Comparison of ENCODE assay signal across 8 cellular contexts in genomic region chr2:27086090-27086721, GRCh38. TPM values are rescaled to one million over a fixed set of nuclear protein-coding genes. Genes with fewer than 3 reads are reported as not detected.
DNase-seq lines count a peak whose midpoint lies in the region; TF ChIP-seq lines count a peak whose summit lies in the region.

No MANE protein-coding gene starts in this region.

- H3K9me3 ChIP-seq in H9 (ENCODE audit: control insufficient read depth, low read depth, low read length) (no peaks in the 10 kb centered on the region), Loucy (ENCODE audit: insufficient read depth, low read depth, low read length) (no peaks in the 10 kb centered on the region), stomach (no peaks in the 10 kb centered on the region)

- no peaks in the 10 kb centered on the region for H3K79me2 ChIP-seq in H9 (ENCODE audit: insufficient read depth, low read length)
- H3K79me2 ChIP-seq in Loucy (ENCODE audit: insufficient read depth, low read length), result peaks cover 21% of the 10 kb centered on the region; the same call in 1 of the 2 replicates

- peaks cover 13% of the 10 kb centered on the region for H3K23me2 ChIP-seq in H9 (ENCODE audit: insufficient read length, low read depth, low read length, poor library complexity, severe bottlenecking)

- no peaks in the 10 kb centered on the region for H3K36me3 ChIP-seq in Loucy (ENCODE audit: insufficient read depth, low read length)
- H3K36me3 ChIP-seq in stomach, result peaks cover 0 to 17% (median 6%) of the 10 kb centered on the region in 4 donors

- H3T11ph ChIP-seq in H9 (ENCODE audit: low read length), result no peak overlapping the region

- peak overlapping the region; percentile 46 for H3K18ac ChIP-seq in H9 (ENCODE audit: insufficient read length, low read depth, low read length)

- no peak overlapping the region for H3K23ac ChIP-seq in H9 (ENCODE audit: insufficient read length, low read depth, low read length)

- H3K36me3 Mint-ChIP-seq in H9 (ENCODE audit: insufficient read depth in 1 of 3, low read depth in 3 of 3) (no peaks in the 10 kb centered on the region; a peak in 1 of 7 replicates), neural crest cell (ENCODE audit: low read depth) (no peaks in the 10 kb centered on the region)

- H3K27me3 ChIP-seq in H9 (ENCODE audit: insufficient read depth, low read length) (no peaks in the 10 kb centered on the region), Loucy (ENCODE audit: insufficient read depth, low read length, poor library complexity, severe bottlenecking) (no peaks in the 10 kb centered on the region), stomach (no peaks in the 10 kb centered on the region)

- H3K4me3 ChIP-seq in Loucy (ENCODE audit: low read length, poor library complexity, severe bottlenecking) (peak overlapping the region; percentile 78), fibroblast of villous mesenchyme (ENCODE audit: low read depth, low read length) (peak overlapping the region; percentile 55), stomach (peak overlapping the region; percentile 63 to 79 (median 65))

- no peaks in the 10 kb centered on the region for H3K79me1 ChIP-seq in H9 (ENCODE audit: insufficient read depth, low read depth, low read length, poor library complexity, severe bottlenecking)

- no peak overlapping the region for H2BK20ac ChIP-seq in H9 (ENCODE audit: low read depth, low read length, poor library complexity, severe bottlenecking)

- H3K9me3 Mint-ChIP-seq in H9 (no peaks in the 10 kb centered on the region), neural crest cell (no peaks in the 10 kb centered on the region)

- H3K4me1 ChIP-seq in H9 (ENCODE audit: insufficient read depth, low read length) (no peaks in the 10 kb centered on the region), Loucy (ENCODE audit: insufficient read depth, low read length, poor library complexity, severe bottlenecking) (peaks cover 47% of the 10 kb centered on the region), stomach (peaks cover 33 to 70% (median 56%) of the 10 kb centered on the region in 4 donors)

- H3K4me3 Mint-ChIP-seq in H9 (peak overlapping the region; percentile 75 to 83), neural crest cell (peak overlapping the region; percentile 86)

- H3K27ac ChIP-seq in H9 (ENCODE audit: insufficient read length, low read depth, low read length), result no peak overlapping the region
- peak overlapping the region; percentile 83 to 92 (median 89) for H3K27ac ChIP-seq in stomach

- DNase-seq in GDM1 (lab: John Stamatoyannopoulos, UW), result peak; percentile 94
- DNase-seq in H9, result peak; percentile 96
- peak; percentile 88 to 90 for DNase-seq in SHP77 (lab: John Stamatoyannopoulos, UW)
- peak; percentile 97 for DNase-seq in activated gamma-delta T cell (lab: John Stamatoyannopoulos, UW)
- DNase-seq in fibroblast of villous mesenchyme (ENCODE audit: low read depth), result peak; percentile 91
- DNase-seq in neural crest cell (ENCODE audit: low read depth, low spot score), result peak; percentile 100
- DNase-seq in stomach, result peak; percentile 97

- H2BK5ac ChIP-seq in H9 (ENCODE audit: insufficient read length, low read length), result no peak overlapping the region

- peaks cover 7% of the 10 kb centered on the region; the same call in 1 of the 2 replicates for H3F3A ChIP-seq in Loucy (ENCODE audit: low read depth)

- H4K20me1 ChIP-seq in H9 (ENCODE audit: control insufficient read depth, insufficient read depth, insufficient read length) (no peaks in the 10 kb centered on the region), Loucy (ENCODE audit: insufficient read depth, low read length, poor library complexity, severe bottlenecking) (no peaks in the 10 kb centered on the region)

- H3K4me2 ChIP-seq in H9 (ENCODE audit: insufficient read depth, insufficient read length, low read length), result peak overlapping the region; percentile 86
- peak overlapping the region; percentile 92 for H3K4me2 ChIP-seq in Loucy (ENCODE audit: low read depth, low read length, poor library complexity, severe bottlenecking)

- no peak overlapping the region for H3K4ac ChIP-seq in H9 (ENCODE audit: low read depth, low read length)

- no peak overlapping the region for H2AFZ ChIP-seq in H9 (ENCODE audit: low read length)
- H2AFZ ChIP-seq in Loucy (ENCODE audit: low read length), result peak overlapping the region; percentile 76

- no peak overlapping the region for H4K91ac ChIP-seq in H9 (ENCODE audit: insufficient read length, low read depth, low read length)

- TF ChIP-seq POLR2A in stomach (IDR thresholded peaks at IDR 0.05), result no peak

- H3K9me2 ChIP-seq in Loucy (replicated peaks; ENCODE audit: low read depth, low read length), result no peaks in the 10 kb centered on the region

- WGBS in H9 (ENCODE audit: extremely low coverage, insufficient read length, low lambda C conversion rate), result no CpG with 5 or more reads among the region's 80 CpGs
- 0 to 1% (median 1%) methylated on average over 31 to 80 of the region's 80 CpGs for WGBS in stomach, 5 donors

- H4K8ac ChIP-seq in H9 (replicated peaks; ENCODE audit: insufficient read length, low read depth, low read length), result no peak overlapping the region

- no peak overlapping the region for H3K56ac ChIP-seq in H9 (ENCODE audit: insufficient read length, low read depth, low read length)

- no peak for TF ChIP-seq EP300 in stomach (IDR thresholded peaks at IDR 0.05)

- no peak overlapping the region for H3K27ac Mint-ChIP-seq in H9
- peak overlapping the region; percentile 67 for H3K27ac Mint-ChIP-seq in neural crest cell (ENCODE audit: unreplicated experiment)

- intact Hi-C loops in stomach (cut with DNase I; ENCODE audit: low total_unique reads), result loop anchor here (10.0 kb wide), 1 partner anchor 51 kb away; the partner anchor contains the start of gene TMEM214

- no peak overlapping the region for H4K5ac ChIP-seq in H9 (ENCODE audit: insufficient read length, low read depth, low read length)

- H3K9ac ChIP-seq in H9 (ENCODE audit: extremely low read depth, insufficient read length, low read length) (peak overlapping the region; percentile 61), Loucy (ENCODE audit: low read depth, low read length, poor library complexity, severe bottlenecking) (peak overlapping the region; percentile 79)

- no peak overlapping the region for H2BK12ac ChIP-seq in H9 (ENCODE audit: insufficient read length, low read depth, low read length)

- H2BK15ac ChIP-seq in H9 (ENCODE audit: low read depth, low read length), result no peak overlapping the region

- no peak overlapping the region for H2BK120ac ChIP-seq in H9 (ENCODE audit: low read depth, low read length, poor library complexity, severe bottlenecking)

- H3K14ac ChIP-seq in H9 (ENCODE audit: insufficient read depth, low read length), result peak overlapping the region; percentile 32; the same call in 1 of the 2 replicates

- H2AK5ac ChIP-seq in H9 (ENCODE audit: insufficient read length, low read length), result no peak overlapping the region

- peak; percentile 89 for TF ChIP-seq CTCF in H9 (conservative IDR thresholded peaks at IDR 0.05)
- peak; percentile 59 for TF ChIP-seq CTCF in Loucy (conservative IDR thresholded peaks at IDR 0.05; ENCODE audit: low read length)
- TF ChIP-seq CTCF in fibroblast of villous mesenchyme (IDR thresholded peaks at IDR 0.05; ENCODE audit: insufficient read depth, low read depth, low read length), result peak; percentile 65
- TF ChIP-seq CTCF in neural crest cell (conservative IDR thresholded peaks at IDR 0.05), result peak; percentile 89
- TF ChIP-seq CTCF in stomach (IDR thresholded peaks at IDR 0.05), result peak in 5 of 7 experiments; percentile 72 to 99 (median 94)

- H3K27me3 Mint-ChIP-seq in H9 (ENCODE audit: low read depth) (peaks cover 20% of the 10 kb centered on the region), neural crest cell (ENCODE audit: low read depth) (peaks cover 12% of the 10 kb centered on the region)

- H3K4me1 Mint-ChIP-seq in H9 (peaks cover 20 to 30% of the 10 kb centered on the region in 2 experiments), neural crest cell (peaks cover 24% of the 10 kb centered on the region)

RNA-seq across cellular contexts. Expression of gene KHK, which starts 0.4 kb away (rescaled TPM):
- total RNA-seq in H9 (2021) (12.1 and 12.2 TPM in 2 replicates), fibroblast of villous mesenchyme (0.97 and 1.3 TPM in 2 replicates), neural crest cell (10.0 and 10.6 TPM in 2 replicates), stomach (10 to 100 TPM in 1 of 5 donors, 1 to 10 TPM in 3, not detected in 1; 1.3 to 18.2 (median 3.0) TPM)
- polyA plus RNA-seq in stomach, result 1 to 10 TPM; 3.5 to 5.9 (median 4.2) TPM

RNA-seq across cellular contexts. Expression of gene EMILIN1, which starts 7.8 kb away (rescaled TPM):
- total RNA-seq in H9 (2021) (1.2 and 1.8 TPM in 2 replicates), fibroblast of villous mesenchyme (144 and 160 TPM in 2 replicates), neural crest cell (22.6 and 24.1 TPM in 2 replicates), stomach (100 to 1,000 TPM in 2 of 5 donors, 10 to 100 TPM in 3; 17.5 to 208 (median 89.2) TPM)
- polyA plus RNA-seq in stomach, result 10 to 100 TPM; 19.6 to 53.1 (median 31.1) TPM

RNA-seq across cellular contexts. Expression of gene OST4, which starts 14.8 kb away (rescaled TPM):
- total RNA-seq in H9 (2021), result 214 and 215 TPM in 2 replicates
- 239 and 282 TPM in 2 replicates for total RNA-seq in fibroblast of villous mesenchyme
- 232 and 236 TPM in 2 replicates for total RNA-seq in neural crest cell
- total RNA-seq in stomach, result 100 to 1,000 TPM in 4 of 5 donors, 10 to 100 TPM in 1; 16.8 to 281 (median 134) TPM
- polyA plus RNA-seq in stomach, result 100 to 1,000 TPM; 421 to 610 (median 506) TPM

RNA-seq across cellular contexts. Expression of gene CGREF1, which starts 32.7 kb away (rescaled TPM):
- total RNA-seq in H9 (2021), result 1.4 and 2.1 TPM in 2 replicates
- total RNA-seq in fibroblast of villous mesenchyme, result under 0.01 TPM in 2 replicates
- total RNA-seq in neural crest cell, result 1.3 and 2.1 TPM in 2 replicates
- 1 to 10 TPM in 3 of 5 donors, not detected in 2; 1.4 to 4.1 (median 2.6) TPM for total RNA-seq in stomach
- polyA plus RNA-seq in stomach, result 1 to 10 TPM; 2.3 to 3.2 (median 2.4) TPM

RNA-seq across cellular contexts. Expression of gene AGBL5, which starts 34.7 kb away (rescaled TPM):
- total RNA-seq in H9 (2021) (55.4 and 58.3 TPM in 2 replicates), fibroblast of villous mesenchyme (27.7 and 35.0 TPM in 2 replicates), neural crest cell (67.2 and 67.7 TPM in 2 replicates), stomach (10 to 100 TPM in 3 of 5 donors, 1 to 10 TPM in 2; 7.8 to 29.0 (median 11.6) TPM)
- 10 to 100 TPM; 11.5 to 16.6 (median 13.6) TPM for polyA plus RNA-seq in stomach
